ENCODE assay signal across 11 cellular contexts in the genomic region with DNA sequence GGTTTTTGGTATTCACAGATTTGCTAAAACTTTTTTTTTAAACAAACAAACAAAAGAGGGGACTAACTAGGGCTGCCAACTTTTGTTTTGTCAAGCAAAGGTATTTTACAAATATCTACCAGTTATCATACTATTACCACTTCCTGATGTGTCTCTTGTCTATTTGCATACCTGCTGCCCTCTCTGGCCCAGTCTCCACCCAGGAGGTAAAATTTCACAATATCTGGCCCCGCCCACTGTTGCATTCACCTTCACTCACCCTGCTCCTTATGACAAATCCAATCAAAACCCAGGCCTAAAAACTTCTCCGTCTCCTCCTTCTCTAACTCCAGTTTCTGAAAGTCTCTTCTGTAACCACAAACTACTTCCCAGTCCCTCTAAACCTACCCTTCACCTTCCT.
DNase-seq lines count a peak whose midpoint lies in the region; ATAC-seq, FAIRE-seq and TF ChIP-seq lines count a peak whose summit lies in the region.
"Had no signal": no experiment of that assay in that cellular context is flagged by ENCODE, and none has a peak within 500 bp of the region (broad histone marks: within the 10 kb centered on the region; RNA-seq: fewer than 3 reads in every experiment).

No MANE protein-coding gene starts in this region.

- no peaks in the 10 kb centered on the region for H3K27me3 ChIP-seq in BLaER1 treated with 17β-estradiol and CSF1 and Interleukin-3, amounts not matched to agents 10 nM and 100 nM
- H3K27me3 ChIP-seq in PC-9 (ENCODE audit: insufficient read depth, low read depth) (no peaks in the 10 kb centered on the region), H1 (replicated peaks in 1 of 4; ENCODE audit: control insufficient read depth in 3 of 4, extremely low read depth in 1 of 4, insufficient read depth in 3 of 4, low read length in 3 of 4) (no peaks in the 10 kb centered on the region)
- H3K27me3 ChIP-seq: SJSA1 had no signal

- peak; percentile 83 for DNase-seq in GM12865 (ENCODE audit: low read depth)
- peak; percentile 66 to 74 for DNase-seq in PC-9
- DNase-seq in H1 (ENCODE audit: low read depth in 1 of 2, low spot score in 2 of 2), result no peak
- DNase-seq in head of caudate nucleus, result no peak
- no peak for DNase-seq in GM03348 (ENCODE audit: low spot score)
- DNase-seq: DMS79 treated with DMSO at 0.1 percent for 48 hours, NCI-H2171 treated with DMSO at 0.1 percent for 48 hours had no signal

- H4K20me1 ChIP-seq in BLaER1 treated with 17β-estradiol and CSF1 and Interleukin-3, amounts not matched to agents 10 nM and 100 nM, result peaks cover 0 to 46% (median 24%) of the 10 kb centered on the region in 11 experiments; a peak in 13 of 22 replicates
- no peaks in the 10 kb centered on the region for H4K20me1 ChIP-seq in PC-9 (ENCODE audit: insufficient read depth)
- peaks cover 1 to 13% of the 10 kb centered on the region in 2 experiments for H4K20me1 ChIP-seq in H1 (replicated peaks in 1 of 2; ENCODE audit: control insufficient read depth in 1 of 2, insufficient read depth in 2 of 2, low read length in 2 of 2)

- H3K36me3 ChIP-seq in BLaER1 treated with 17β-estradiol and CSF1 and Interleukin-3, amounts not matched to agents 10 nM and 100 nM, result peaks cover 0 to 31% (median 7%) of the 10 kb centered on the region in 11 experiments; a peak in 8 of 22 replicates
- H3K36me3 ChIP-seq in PC-9 (ENCODE audit: low read depth), result no peaks in the 10 kb centered on the region
- no peaks in the 10 kb centered on the region for H3K36me3 ChIP-seq in H1 (ENCODE audit: control insufficient read depth in 2 of 4, insufficient read depth in 4 of 4, low read length in 3 of 4)
- H3K36me3 ChIP-seq: SJSA1 had no signal

- H3F3A ChIP-seq in PC-9 (ENCODE audit: insufficient read depth, low read depth), result peaks cover 14% of the 10 kb centered on the region; the same call in 1 of the 2 replicates

- POLR2A ChIA-PET in PC-9 (lab: Charles Lee; ENCODE audit: unreplicated experiment), result no interaction called here
- POLR2A ChIA-PET in H1 (lab: Charles Lee; ENCODE audit: partially characterized antibody), result no interaction called here

- no peak overlapping the region for H3K4me3 ChIP-seq in BLaER1 treated with 17β-estradiol and CSF1 and Interleukin-3, amounts not matched to agents 10 nM and 100 nM
- H3K4me3 ChIP-seq in GM12865 (ENCODE audit: low read depth, low read length) (peak overlapping the region; percentile 19), PC-9 (no peak overlapping the region), H1 (ENCODE audit: extremely low read depth in 1 of 4, insufficient read depth in 2 of 4, low read depth in 3 of 4, low read length in 4 of 4) (no peak overlapping the region)
- H3K4me3 ChIP-seq: SJSA1 had no signal

- no peak overlapping the region for H3K9ac ChIP-seq in BLaER1 treated with 17β-estradiol and CSF1 and Interleukin-3, amounts not matched to agents 10 nM and 100 nM
- H3K9ac ChIP-seq in H1 (replicated peaks in 1 of 4; ENCODE audit: extremely low read depth in 1 of 4, low read depth in 3 of 4, low read length in 3 of 4), result no peak overlapping the region

- H3K4me2 ChIP-seq in BLaER1 treated with 17β-estradiol and CSF1 and Interleukin-3, amounts not matched to agents 10 nM and 100 nM, result peak overlapping the region; percentile 48 to 88 (median 69); a peak in 19 of 22 replicates
- peak overlapping the region; percentile 37 for H3K4me2 ChIP-seq in PC-9
- no peak overlapping the region for H3K4me2 ChIP-seq in H1 (ENCODE audit: insufficient read depth in 1 of 2, low read depth in 2 of 2, low read length in 2 of 2)

- H3K27ac ChIP-seq in BLaER1 treated with 17β-estradiol and CSF1 and Interleukin-3, amounts not matched to agents 10 nM and 100 nM, result no peak overlapping the region
- peak overlapping the region; percentile 61 for H3K27ac ChIP-seq in PC-9
- no peak overlapping the region for H3K27ac ChIP-seq in H1 (ENCODE audit: low read depth, low read length)
- H3K27ac ChIP-seq: SJSA1 had no signal

- ATAC-seq in GM21825 (IDR thresholded peaks at IDR 0.05; ENCODE audit: unreplicated experiment), result no peak
- ATAC-seq in GM21390 (IDR thresholded peaks at IDR 0.05; ENCODE audit: unreplicated experiment), result no peak

- no peak overlapping the region for H3K18ac ChIP-seq in H1 (ENCODE audit: extremely low read depth, low read length)

- no TSS peak for BruUV-seq in PC-9 (replicated peaks; lab: Mats Ljungman, UMichigan)

- no peaks in the 10 kb centered on the region; the same call in 1 of the 2 replicates for H3K23me2 ChIP-seq in H1 (ENCODE audit: low read depth, low read length)

- no peak for TF ChIP-seq CTCF in GM12865 (IDR thresholded peaks at IDR 0.05; ENCODE audit: insufficient read depth, low read depth, low read length, missing control alignments)
- no peak for TF ChIP-seq CTCF in PC-9 (conservative IDR thresholded peaks at IDR 0.05)
- TF ChIP-seq CTCF in H1 (IDR thresholded peaks at IDR 0.05; ENCODE audit: control extremely low read depth in 1 of 3, insufficient read depth in 1 of 3, low read depth in 1 of 3, low read length in 3 of 3), result no peak

- H3K23ac ChIP-seq in H1 (ENCODE audit: insufficient read length), result no peak overlapping the region

- CTCF ChIA-PET in PC-9 (lab: Charles Lee), result no interaction called here
- CTCF ChIA-PET in H1 (lab: Charles Lee; ENCODE audit: partially characterized antibody), result interaction anchor here (0.6 kb wide), 2 partner anchors 75 to 623 kb away, joined by 3 read pairs; no protein-coding TSS in a partner anchor

- no peak for FAIRE-seq in H1 (lab: Jason Lieb, UNC)

- H3K79me1 ChIP-seq in H1 (ENCODE audit: low read depth, low read length), result peaks cover 24% of the 10 kb centered on the region

- H2BK120ac ChIP-seq in H1 (replicated peaks; ENCODE audit: low read depth, low read length), result no peak overlapping the region

- no peak overlapping the region for H3K4ac ChIP-seq in H1 (replicated peaks; ENCODE audit: insufficient read length, low read depth, low read length)

- H3K9me3 ChIP-seq in BLaER1 treated with 17β-estradiol and CSF1 and Interleukin-3, amounts not matched to agents 10 nM and 100 nM (replicated peaks in 1 of 11), result no peaks in the 10 kb centered on the region
- H3K9me3 ChIP-seq in PC-9 (ENCODE audit: insufficient read depth, low read depth) (no peaks in the 10 kb centered on the region), H1 (ENCODE audit: insufficient read depth in 2 of 2, low read depth in 1 of 2, low read length in 1 of 2) (no peaks in the 10 kb centered on the region)
- H3K9me3 ChIP-seq: SJSA1 had no signal

- 77% methylated on average over 2 of the region's 2 CpGs; no CpG with 5 or more reads in 1 of the 2 experiments for WGBS in H1 (ENCODE audit: extremely low coverage in 1 of 2, insufficient coverage in 1 of 2, insufficient read length in 1 of 2, insufficient replicate concordance in 2 of 2, low coverage in 1 of 2, low lambda C conversion rate in 2 of 2, missing lambda C conversion rate in 1 of 2), 2 experiments

- no peak overlapping the region for H3K14ac ChIP-seq in H1 (ENCODE audit: insufficient read length)

- H2BK12ac ChIP-seq in H1 (ENCODE audit: low read depth, low read length), result no peak overlapping the region

- no peak for TF ChIP-seq RAD21 in H1 (IDR thresholded peaks at IDR 0.05 in 1 of 2, conservative IDR thresholded peaks at IDR 0.05 in 1 of 2; ENCODE audit: low read depth in 2 of 2, low read length in 2 of 2)

- H2AFZ ChIP-seq in PC-9, result no peak overlapping the region
- H2AFZ ChIP-seq in H1 (ENCODE audit: low read length), result no peak overlapping the region

- no peak overlapping the region for H2BK5ac ChIP-seq in H1 (ENCODE audit: low read depth, low read length)

- H4K91ac ChIP-seq in H1 (replicated peaks; ENCODE audit: insufficient read length, low read length), result no peak overlapping the region

- no peak overlapping the region for H4K5ac ChIP-seq in H1 (ENCODE audit: insufficient read length, low read depth, low read length)

- no peak overlapping the region for H2BK20ac ChIP-seq in H1 (ENCODE audit: low read length)

- no peak overlapping the region for H2BK15ac ChIP-seq in H1 (ENCODE audit: low read length)

- no peaks in the 10 kb centered on the region for H3K9me2 ChIP-seq in PC-9 (ENCODE audit: insufficient read depth)

- H3K79me2 ChIP-seq in PC-9 (ENCODE audit: low read depth), result peaks cover 24% of the 10 kb centered on the region; the same call in 1 of the 2 replicates
- peaks cover 0 to 72% of the 10 kb centered on the region in 2 experiments; a peak in 3 of 4 replicates for H3K79me2 ChIP-seq in H1 (ENCODE audit: control insufficient read depth in 1 of 2, insufficient read depth in 2 of 2, low read length in 2 of 2)

- intact Hi-C loops in PC-9 (cut with micrococcal nuclease; ENCODE audit: unreplicated experiment), result no loop called here
- intact Hi-C loops in head of caudate nucleus (cut with DNase I), result no loop called here

- no peak for TF ChIP-seq EP300 in H1 (IDR thresholded peaks at IDR 0.05; ENCODE audit: borderline replicate concordance in 1 of 2, low read depth in 2 of 2, low read length in 2 of 2)

- no peak overlapping the region for H2AK5ac ChIP-seq in H1 (ENCODE audit: low read depth, low read length)

- H3K56ac ChIP-seq in H1 (replicated peaks; ENCODE audit: insufficient read length, low read depth, low read length), result no peak overlapping the region

- no peak overlapping the region for H4K8ac ChIP-seq in H1 (ENCODE audit: extremely low read depth, insufficient read depth, low read length)

- TF ChIP-seq POLR2A in H1 (IDR thresholded peaks at IDR 0.05; ENCODE audit: control extremely low read depth in 1 of 2, low read depth in 2 of 2, low read length in 2 of 2), result no peak

- H3K4me1 ChIP-seq in BLaER1 treated with 17β-estradiol and CSF1 and Interleukin-3, amounts not matched to agents 10 nM and 100 nM, result peaks cover 58 to 97% (median 67%) of the 10 kb centered on the region in 10 experiments
- H3K4me1 ChIP-seq in PC-9 (replicated peaks; ENCODE audit: insufficient read depth), result peaks cover 19% of the 10 kb centered on the region
- peaks cover 0 to 3% (median 0%) of the 10 kb centered on the region in 4 experiments; a peak in 3 of 7 replicates for H3K4me1 ChIP-seq in H1 (replicated peaks in 1 of 4; ENCODE audit: control insufficient read depth in 3 of 4, insufficient read depth in 4 of 4, low read length in 3 of 4)

TF ChIP-seq in H1, 55 proteins besides CTCF, POLR2A, EP300 and RAD21 (continues in another document):
- TF ChIP-seq, protein P1, sequence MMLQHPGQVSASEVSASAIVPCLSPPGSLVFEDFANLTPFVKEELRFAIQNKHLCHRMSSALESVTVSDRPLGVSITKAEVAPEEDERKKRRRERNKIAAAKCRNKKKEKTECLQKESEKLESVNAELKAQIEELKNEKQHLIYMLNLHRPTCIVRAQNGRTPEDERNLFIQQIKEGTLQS (IDR thresholded peaks at IDR 0.05; ENCODE audit: insufficient read depth, low read depth, low read length), result no peak

Comparison
In these comparisons a context has a peak if more than half of its experiments do, and no peak if none do; other contexts are left out.
1. H3K4me2 ChIP-seq: peak in BLaER1 treated with 17β-estradiol and CSF1 and Interleukin-3, amounts not matched to agents 10 nM and 100 nM (11 of 11) and PC-9 (single experiment); none in H1 (0 of 2).
2. DNase-seq: peak in GM12865 (single experiment) and PC-9 (2 of 2); none in H1 (0 of 2), head of caudate nucleus (0 of 42) and GM03348 (single experiment).